8 cellular contexts compared by ENCODE assay signal in the genomic region with DNA sequence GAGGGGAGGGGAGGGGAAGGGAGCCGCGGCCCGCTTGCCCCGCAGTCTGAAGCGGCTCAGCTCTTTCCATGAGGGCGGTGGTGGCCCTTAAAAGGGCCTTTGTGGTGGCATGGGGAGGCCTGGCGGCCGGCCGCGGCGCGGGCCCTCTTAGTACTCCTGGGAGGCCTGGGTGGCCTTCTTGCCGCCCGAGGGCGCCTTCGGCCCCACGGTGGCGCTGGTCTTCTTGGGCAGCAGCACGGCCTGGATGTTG. TPM values are rescaled to one million over a fixed set of nuclear protein-coding genes. Genes with fewer than 3 reads are reported as not detected.
DNase-seq lines count a peak whose midpoint lies in the region; ATAC-seq and TF ChIP-seq lines count a peak whose summit lies in the region.

No MANE protein-coding gene starts in this region.

- CTCF ChIA-PET in activated CD4-positive, alpha-beta T cell treated with anti-CD3 and anti-CD28 coated beads, Interleukin-2, amount 10 ng/mL, durations not matched to agents 7 days and 5 days (lab: Charles Lee): interaction anchor here (0.6 to 2.3 kb wide), 6 partner anchors 9 to 167 kb away, joined by 3 to 13 read pairs (median 4); partner anchors contain the start of genes HMBS and VPS11

- peaks cover 64% of the 10 kb centered on the region for H3K4me1 Mint-ChIP-seq in activated CD4-positive, alpha-beta T cell treated with anti-CD3 and anti-CD28 coated beads, Interleukin-2, amount 10 ng/mL, durations not matched to agents 7 days and 5 days

- TF ChIP-seq CTCF in fibroblast of lung (conservative IDR thresholded peaks at IDR 0.05 in 1 of 2, IDR thresholded peaks at IDR 0.05 in 1 of 2; ENCODE audit: low read depth in 1 of 2, low read length in 2 of 2) (peak; percentile 58 to 65), upper lobe of right lung (IDR thresholded peaks at IDR 0.05) (peak; percentile 69)

- POLR2A ChIA-PET in activated CD4-positive, alpha-beta T cell treated with anti-CD3 and anti-CD28 coated beads, Interleukin-2, amount 10 ng/mL, durations not matched to agents 7 days and 5 days (lab: Charles Lee): interaction anchor here (0.6 to 2.2 kb wide), 6 partner anchors 10 to 76 kb away, joined by 3 to 7 read pairs (median 4); partner anchors contain the start of genes C2CD2L, HMBS, TRAPPC4 and VPS11

- H3K4me3 Mint-ChIP-seq in activated CD4-positive, alpha-beta T cell treated with anti-CD3 and anti-CD28 coated beads, Interleukin-2, amount 10 ng/mL, durations not matched to agents 7 days and 5 days: peak overlapping the region; percentile 94

- H3K4me2 ChIP-seq in fibroblast of lung (ENCODE audit: extremely low read depth, insufficient read depth, low read length): peak overlapping the region; percentile 89

- peak overlapping the region; percentile 58 to 86 (median 82) for H3K4me3 ChIP-seq in fibroblast of lung (replicated peaks in 1 of 4; ENCODE audit: control extremely low read depth in 1 of 4, insufficient read depth in 1 of 4, low read depth in 3 of 4, low read length in 4 of 4)
- H3K4me3 ChIP-seq in upper lobe of right lung: peak overlapping the region; percentile 77

- H3K79me2 ChIP-seq in fibroblast of lung (ENCODE audit: control insufficient read depth, insufficient read depth, low read length): peaks cover 36% of the 10 kb centered on the region

- peak; percentile 31 for ATAC-seq in GM21360 (IDR thresholded peaks at IDR 0.05; ENCODE audit: unreplicated experiment)
- peak; percentile 28 for ATAC-seq in HG03571 (IDR thresholded peaks at IDR 0.05; ENCODE audit: unreplicated experiment)
- ATAC-seq in upper lobe of right lung: peak; percentile 89

- H3K36me3 Mint-ChIP-seq in activated CD4-positive, alpha-beta T cell treated with anti-CD3 and anti-CD28 coated beads, Interleukin-2, amount 10 ng/mL, durations not matched to agents 7 days and 5 days (ENCODE audit: low read depth): peaks cover 72% of the 10 kb centered on the region

- H3K36me3 ChIP-seq in fibroblast of lung (ENCODE audit: control insufficient read depth, insufficient read depth, low read length): peaks cover 19% of the 10 kb centered on the region
- H3K36me3 ChIP-seq in upper lobe of right lung: peaks cover 25% of the 10 kb centered on the region

- H4K20me1 ChIP-seq in fibroblast of lung (ENCODE audit: control insufficient read depth, extremely low read depth, insufficient read depth, low read length): no peaks in the 10 kb centered on the region

- no peaks in the 10 kb centered on the region for H3K9me3 Mint-ChIP-seq in activated CD4-positive, alpha-beta T cell treated with anti-CD3 and anti-CD28 coated beads, Interleukin-2, amount 10 ng/mL, durations not matched to agents 7 days and 5 days

- H3K4me1 ChIP-seq in fibroblast of lung (ENCODE audit: control insufficient read depth, extremely low read depth, insufficient read depth, low read length): peaks cover 12% of the 10 kb centered on the region
- H3K4me1 ChIP-seq in upper lobe of right lung: peaks cover 16% of the 10 kb centered on the region

- DNase-seq in NCI-H2029 (lab: John Stamatoyannopoulos, UW) (peak; percentile 66), NCI-H2029 treated with DMSO at 0.1 percent for 48 hours (lab: John Stamatoyannopoulos, UW) (no peak), fibroblast of lung (ENCODE audit: low read depth in 2 of 2) (peak; percentile 84 to 88), myocyte (ENCODE audit: low read depth) (peak; percentile 90), upper lobe of right lung (peak; percentile 94)
- peak; percentile 56 for DNase-seq in activated CD4-positive, alpha-beta T cell treated with anti-CD3 and anti-CD28 coated beads, Interleukin-2, amount 10 ng/mL, durations not matched to agents 7 days and 5 days

- no peak overlapping the region for H2AFZ ChIP-seq in fibroblast of lung (ENCODE audit: low read length)

- no peaks in the 10 kb centered on the region for H3K9me3 ChIP-seq in fibroblast of lung (ENCODE audit: control insufficient read depth, insufficient read depth, low read depth, low read length)
- H3K9me3 ChIP-seq in upper lobe of right lung: no peaks in the 10 kb centered on the region

- intact Hi-C loops in upper lobe of right lung (cut with DNase I): no loop called here

- peak overlapping the region; percentile 83 for H3K27ac ChIP-seq in fibroblast of lung (ENCODE audit: insufficient read depth, low read length)
- peak overlapping the region; percentile 90 for H3K27ac ChIP-seq in upper lobe of right lung

- H3K9ac ChIP-seq in fibroblast of lung (ENCODE audit: insufficient read depth, low read length): peak overlapping the region; percentile 84

- no peaks in the 10 kb centered on the region for H3K27me3 Mint-ChIP-seq in activated CD4-positive, alpha-beta T cell treated with anti-CD3 and anti-CD28 coated beads, Interleukin-2, amount 10 ng/mL, durations not matched to agents 7 days and 5 days

- peak overlapping the region; percentile 95 for H3K27ac Mint-ChIP-seq in activated CD4-positive, alpha-beta T cell treated with anti-CD3 and anti-CD28 coated beads, Interleukin-2, amount 10 ng/mL, durations not matched to agents 7 days and 5 days

- H3K27me3 ChIP-seq in fibroblast of lung (ENCODE audit: control insufficient read depth, insufficient read depth, low read length) (no peaks in the 10 kb centered on the region), upper lobe of right lung (no peaks in the 10 kb centered on the region)

RNA-seq across cellular contexts. Expression of gene DPAGT1, which starts 6.9 kb away (rescaled TPM):
- total RNA-seq in activated CD4-positive, alpha-beta T cell treated with anti-CD3 and anti-CD28 coated beads, Interleukin-2, amount 10 ng/mL, durations not matched to agents 7 days and 5 days: 10 to 100 TPM; 48.7 to 60.3 TPM
- total RNA-seq in fibroblast of lung: 14.5 and 14.6 TPM in 2 replicates
- polyA plus RNA-seq in fibroblast of lung: 44.9 and 53.0 TPM in 2 replicates
- 24.0 and 28.0 TPM in 2 replicates for polyA plus RNA-seq in fibroblast of lung (2012)
- 120 and 128 TPM in 2 replicates for polyA minus RNA-seq in fibroblast of lung (ENCODE audit: low replicate concordance)
- total RNA-seq in myocyte: 24.5 and 25.5 TPM in 2 replicates
- 45.1 TPM for polyA plus RNA-seq in myocyte (2012)
- 38.4 TPM for total RNA-seq in upper lobe of right lung

RNA-seq across cellular contexts. Expression of gene HMBS, which starts 10.1 kb away (rescaled TPM):
- total RNA-seq in activated CD4-positive, alpha-beta T cell treated with anti-CD3 and anti-CD28 coated beads, Interleukin-2, amount 10 ng/mL, durations not matched to agents 7 days and 5 days: 10 to 100 TPM; 21.6 to 23.2 TPM
- total RNA-seq in fibroblast of lung: 6.9 and 9.4 TPM in 2 replicates
- polyA plus RNA-seq in fibroblast of lung: 23.8 and 36.6 TPM in 2 replicates
- 27.3 and 41.7 TPM in 2 replicates for polyA plus RNA-seq in fibroblast of lung (2012)
- 39.2 and 56.3 TPM in 2 replicates for polyA minus RNA-seq in fibroblast of lung (ENCODE audit: low replicate concordance)
- 4.1 and 10.3 TPM in 2 replicates for total RNA-seq in myocyte
- polyA plus RNA-seq in myocyte (2012): 31.7 TPM
- 19.5 TPM for total RNA-seq in upper lobe of right lung

RNA-seq across cellular contexts. Expression of gene C2CD2L, which starts 12.4 kb away (rescaled TPM):
- 10 to 100 TPM; 28.4 to 30.0 TPM for total RNA-seq in activated CD4-positive, alpha-beta T cell treated with anti-CD3 and anti-CD28 coated beads, Interleukin-2, amount 10 ng/mL, durations not matched to agents 7 days and 5 days
- 1.8 and 3.0 TPM in 2 replicates for total RNA-seq in fibroblast of lung
- polyA plus RNA-seq in fibroblast of lung: 3.0 and 4.2 TPM in 2 replicates
- 3.5 and 5.1 TPM in 2 replicates for polyA plus RNA-seq in fibroblast of lung (2012)
- polyA minus RNA-seq in fibroblast of lung (ENCODE audit: low replicate concordance): 4.8 and 25.7 TPM in 2 replicates
- total RNA-seq in myocyte: 19.3 and 19.7 TPM in 2 replicates
- polyA plus RNA-seq in myocyte (2012): 14.0 TPM
- 20.3 TPM for total RNA-seq in upper lobe of right lung

RNA-seq across cellular contexts. Expression of gene HINFP, which starts 26.6 kb away (rescaled TPM):
- 10 to 100 TPM; 47.6 to 48.0 TPM for total RNA-seq in activated CD4-positive, alpha-beta T cell treated with anti-CD3 and anti-CD28 coated beads, Interleukin-2, amount 10 ng/mL, durations not matched to agents 7 days and 5 days
- total RNA-seq in fibroblast of lung (13.5 and 14.4 TPM in 2 replicates), myocyte (12.9 and 16.7 TPM in 2 replicates), upper lobe of right lung (25.2 TPM)
- polyA plus RNA-seq in fibroblast of lung: 12.4 and 13.1 TPM in 2 replicates
- polyA plus RNA-seq in fibroblast of lung (2012): 7.7 and 8.2 TPM in 2 replicates
- 23.0 and 24.0 TPM in 2 replicates for polyA minus RNA-seq in fibroblast of lung (ENCODE audit: low replicate concordance)
- polyA plus RNA-seq in myocyte (2012): 16.1 TPM

RNA-seq across cellular contexts. Expression of gene VPS11, which starts 27.1 kb away (rescaled TPM):
- total RNA-seq in activated CD4-positive, alpha-beta T cell treated with anti-CD3 and anti-CD28 coated beads, Interleukin-2, amount 10 ng/mL, durations not matched to agents 7 days and 5 days: 10 to 100 TPM; 39.7 to 40.0 TPM
- total RNA-seq in fibroblast of lung: 26.7 and 34.3 TPM in 2 replicates
- polyA plus RNA-seq in fibroblast of lung: 9.1 and 13.7 TPM in 2 replicates
- 22.7 and 32.1 TPM in 2 replicates for polyA plus RNA-seq in fibroblast of lung (2012)
- polyA minus RNA-seq in fibroblast of lung (ENCODE audit: low replicate concordance): 41.3 and 58.3 TPM in 2 replicates
- total RNA-seq in myocyte: 21.2 and 22.0 TPM in 2 replicates
- polyA plus RNA-seq in myocyte (2012): 43.4 TPM
- 41.5 TPM for total RNA-seq in upper lobe of right lung

Comparison
In these comparisons a context has a peak if more than half of its experiments do, and no peak if none do; other contexts are left out.
1. ATAC-seq: peak in every context shown above with its lines; median percentile 89 in upper lobe of right lung; 31 in GM21360; 28 in HG03571.